Comparison of ENCODE assay signal across 24 cellular contexts in genomic region chr16:25922438-25922837, GRCh38.
DNase-seq lines count a peak whose midpoint lies in the region; ATAC-seq and TF ChIP-seq lines count a peak whose summit lies in the region.
"Had no signal": no experiment of that assay in that cellular context is flagged by ENCODE, and none has a peak within 500 bp of the region (broad histone marks: within the 10 kb centered on the region; RNA-seq: fewer than 3 reads in every experiment).

No MANE protein-coding gene starts in this region.

- no peaks in the 10 kb centered on the region for H4K20me1 ChIP-seq in MM.1S (ENCODE audit: insufficient read depth, low read length)

- H3F3A ChIP-seq in MM.1S (ENCODE audit: insufficient read depth, low read length), result no peaks in the 10 kb centered on the region

- no peak overlapping the region for H3K4me2 ChIP-seq in MM.1S (ENCODE audit: low read depth, low read length)
- H3K4me2 ChIP-seq: GM23338 had no signal

- no peak for ATAC-seq in HG03432 (IDR thresholded peaks at IDR 0.05; ENCODE audit: unreplicated experiment)
- ATAC-seq in HG03135 (IDR thresholded peaks at IDR 0.05; ENCODE audit: unreplicated experiment), result no peak
- ATAC-seq: GM12878, GM23338, Right ventricle myocardium inferior, T-helper 17 cell had no signal

- H2AFZ ChIP-seq in MM.1S (ENCODE audit: low read length), result no peak overlapping the region
- H2AFZ ChIP-seq: GM23338 had no signal

- H3K27me3 ChIP-seq in MM.1S (replicated peaks; ENCODE audit: insufficient read depth, low read length), result no peaks in the 10 kb centered on the region
- H3K27me3 ChIP-seq: Peyer's patch had no signal

- no peaks in the 10 kb centered on the region for H3K9me3 ChIP-seq in MM.1S (replicated peaks; ENCODE audit: insufficient read depth, low read length)
- H3K9me3 ChIP-seq: Peyer's patch had no signal

- no peaks in the 10 kb centered on the region for H3K79me2 ChIP-seq in MM.1S (ENCODE audit: low read length)

- H3K27ac ChIP-seq in MM.1S (ENCODE audit: low read length), result no peak overlapping the region
- H3K27ac ChIP-seq: Peyer's patch, SK-N-MC had no signal

- no peaks in the 10 kb centered on the region for H3K36me3 ChIP-seq in MM.1S (replicated peaks; ENCODE audit: insufficient read depth, low read length)
- H3K36me3 ChIP-seq: Peyer's patch had no signal

- H3K4me1 ChIP-seq in MM.1S (ENCODE audit: low read length), result no peaks in the 10 kb centered on the region
- H3K4me1 ChIP-seq: Peyer's patch had no signal

- TF ChIP-seq CTCF in MM.1S (IDR thresholded peaks at IDR 0.05; ENCODE audit: low read length), result no peak

- DNase-seq in MM.1S (peak; percentile 32), NCI-H1105 treated with DMSO at 0.1 percent for 48 hours (lab: John Stamatoyannopoulos, UW) (peak; percentile 24), NCI-H748 (lab: John Stamatoyannopoulos, UW; ENCODE audit: unreplicated experiment) (peak; percentile 83), SHP77 (lab: John Stamatoyannopoulos, UW) (peak; percentile 58 to 74), NCI-H187 treated with DMSO at 0.1 percent for 48 hours (lab: John Stamatoyannopoulos, UW) (no peak), UCSD-AML1 (lab: John Stamatoyannopoulos, UW; ENCODE audit: unreplicated experiment) (no peak)
- DNase-seq: CD4-positive, CD25-positive, alpha-beta regulatory T cell; COR-L47; DND-41; HCEC 1CT; Kasumi-1; NCI-H146; NCI-H2081 treated with DMSO at 0.1 percent for 48 hours; NCI-H446 treated with DMSO at 0.1 percent for 48 hours; NK-92 treated with Interleukin-12 subunit alpha and Interleukin-12 subunit beta, amount 100 ng/mL, for 24 hours; Peyer's patch; SW 1271; T-helper 17 cell had no signal

- H3K9ac ChIP-seq in MM.1S (ENCODE audit: low read length), result no peak overlapping the region

- H3K9me2 ChIP-seq in MM.1S (replicated peaks; ENCODE audit: insufficient read depth, low read length), result no peaks in the 10 kb centered on the region

- no peak overlapping the region for H3K4me3 ChIP-seq in MM.1S (ENCODE audit: low read length)
- H3K4me3 ChIP-seq: GM12878, GM23338, Peyer's patch, SK-N-MC had no signal

Comparison
In these comparisons a context has a peak if more than half of its experiments do, and no peak if none do; other contexts are left out.
1. DNase-seq: peak in MM.1S (single experiment), NCI-H1105 treated with DMSO at 0.1 percent for 48 hours (single experiment), NCI-H748 (single experiment) and SHP77 (2 of 2); none in NCI-H187 treated with DMSO at 0.1 percent for 48 hours (single experiment) and UCSD-AML1 (single experiment).